In genomic region chr10:118569241-118569881, GRCh38 we compare ENCODE assay signal across 1 cellular context.
TF ChIP-seq lines count a peak whose summit lies in the region.

No MANE protein-coding gene starts in this region.

TF ChIP-seq in GM23338, 12 proteins besides CTCF, POLR2A, EP300 and RAD21 (continued from another document):
- TF ChIP-seq, protein P1, sequence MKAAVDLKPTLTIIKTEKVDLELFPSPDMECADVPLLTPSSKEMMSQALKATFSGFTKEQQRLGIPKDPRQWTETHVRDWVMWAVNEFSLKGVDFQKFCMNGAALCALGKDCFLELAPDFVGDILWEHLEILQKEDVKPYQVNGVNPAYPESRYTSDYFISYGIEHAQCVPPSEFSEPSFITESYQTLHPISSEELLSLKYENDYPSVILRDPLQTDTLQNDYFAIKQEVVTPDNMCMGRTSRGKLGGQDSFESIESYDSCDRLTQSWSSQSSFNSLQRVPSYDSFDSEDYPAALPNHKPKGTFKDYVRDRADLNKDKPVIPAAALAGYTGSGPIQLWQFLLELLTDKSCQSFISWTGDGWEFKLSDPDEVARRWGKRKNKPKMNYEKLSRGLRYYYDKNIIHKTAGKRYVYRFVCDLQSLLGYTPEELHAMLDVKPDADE (IDR thresholded peaks at IDR 0.05) = no peak
- TF ChIP-seq, protein P2, sequence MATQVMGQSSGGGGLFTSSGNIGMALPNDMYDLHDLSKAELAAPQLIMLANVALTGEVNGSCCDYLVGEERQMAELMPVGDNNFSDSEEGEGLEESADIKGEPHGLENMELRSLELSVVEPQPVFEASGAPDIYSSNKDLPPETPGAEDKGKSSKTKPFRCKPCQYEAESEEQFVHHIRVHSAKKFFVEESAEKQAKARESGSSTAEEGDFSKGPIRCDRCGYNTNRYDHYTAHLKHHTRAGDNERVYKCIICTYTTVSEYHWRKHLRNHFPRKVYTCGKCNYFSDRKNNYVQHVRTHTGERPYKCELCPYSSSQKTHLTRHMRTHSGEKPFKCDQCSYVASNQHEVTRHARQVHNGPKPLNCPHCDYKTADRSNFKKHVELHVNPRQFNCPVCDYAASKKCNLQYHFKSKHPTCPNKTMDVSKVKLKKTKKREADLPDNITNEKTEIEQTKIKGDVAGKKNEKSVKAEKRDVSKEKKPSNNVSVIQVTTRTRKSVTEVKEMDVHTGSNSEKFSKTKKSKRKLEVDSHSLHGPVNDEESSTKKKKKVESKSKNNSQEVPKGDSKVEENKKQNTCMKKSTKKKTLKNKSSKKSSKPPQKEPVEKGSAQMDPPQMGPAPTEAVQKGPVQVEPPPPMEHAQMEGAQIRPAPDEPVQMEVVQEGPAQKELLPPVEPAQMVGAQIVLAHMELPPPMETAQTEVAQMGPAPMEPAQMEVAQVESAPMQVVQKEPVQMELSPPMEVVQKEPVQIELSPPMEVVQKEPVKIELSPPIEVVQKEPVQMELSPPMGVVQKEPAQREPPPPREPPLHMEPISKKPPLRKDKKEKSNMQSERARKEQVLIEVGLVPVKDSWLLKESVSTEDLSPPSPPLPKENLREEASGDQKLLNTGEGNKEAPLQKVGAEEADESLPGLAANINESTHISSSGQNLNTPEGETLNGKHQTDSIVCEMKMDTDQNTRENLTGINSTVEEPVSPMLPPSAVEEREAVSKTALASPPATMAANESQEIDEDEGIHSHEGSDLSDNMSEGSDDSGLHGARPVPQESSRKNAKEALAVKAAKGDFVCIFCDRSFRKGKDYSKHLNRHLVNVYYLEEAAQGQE (IDR thresholded peaks at IDR 0.05; ENCODE audit: unreplicated experiment) = no peak
- TF ChIP-seq POLR2AphosphoS5 (IDR thresholded peaks at IDR 0.05; ENCODE audit: low read depth) (no peak), ZNF114 (CRISPR knock-in tag; IDR thresholded peaks at IDR 0.05) (no peak)
